Comparison of ENCODE assay signal across 9 cellular contexts in genomic region chr20:45339084-45339483, GRCh38. TPM values are rescaled to one million over a fixed set of nuclear protein-coding genes. Genes with fewer than 3 reads are reported as not detected.
A peak's percentile ranks its signal among the peaks of the same experiment; 100 is the strongest.
DNase-seq lines count a peak whose midpoint lies in the region; ATAC-seq and TF ChIP-seq lines count a peak whose summit lies in the region.
"Had no signal": no experiment of that assay in that cellular context is flagged by ENCODE, and none has a peak within 500 bp of the region (broad histone marks: within the 10 kb centered on the region; RNA-seq: fewer than 3 reads in every experiment).

No MANE protein-coding gene starts in this region.

- no peak for TF ChIP-seq RAD21 in HCT116 (IDR thresholded peaks at IDR 0.05; ENCODE audit: low read depth)

- H2AFZ ChIP-seq in HCT116 (ENCODE audit: low read depth, low read length, poor library complexity, severe bottlenecking) = no peak overlapping the region

- intact Hi-C loops in HCT116 (cut with micrococcal nuclease) = no loop called here

- ATAC-seq in HCT116 = no peak
- ATAC-seq in GM18873 (IDR thresholded peaks at IDR 0.05; ENCODE audit: low FRiP score, unreplicated experiment) = no peak

- H3K36me3 Mint-ChIP-seq in osteocyte (ENCODE audit: unreplicated experiment) = peaks cover 2% of the 10 kb centered on the region

- H3K36me3 ChIP-seq in HCT116 (ENCODE audit: control insufficient read depth in 1 of 2, insufficient read depth in 2 of 2, low read length in 2 of 2) = peaks cover 6 to 26% of the 10 kb centered on the region in 2 experiments; a peak in 2 of 4 replicates
- H3K36me3 ChIP-seq in duodenal mucosa (ENCODE audit: control insufficient read depth in 1 of 2, insufficient read depth in 2 of 2, low read length in 2 of 2) = peaks cover 0 to 7% of the 10 kb centered on the region in 2 donors

- peaks cover 80% of the 10 kb centered on the region for H3K4me1 Mint-ChIP-seq in osteocyte (ENCODE audit: unreplicated experiment)

- H3K9ac ChIP-seq in HCT116 (ENCODE audit: low read length) = peak overlapping the region; percentile 80
- peak overlapping the region; percentile 67 for H3K9ac ChIP-seq in duodenal mucosa (ENCODE audit: low read depth in 1 of 2, low read length in 2 of 2)

- RAD21 ChIA-PET in HCT116 (lab: Charles Lee; ENCODE audit: low non-redundant PET in 1 of 2, low total read pairs in 2 of 2, uncharacterized antibody in 2 of 2, unreplicated experiment in 2 of 2) = no interaction called here

- DNase-seq in HCT116 (ENCODE audit: low read depth, low spot score) (no peak), osteocyte (ENCODE audit: extremely low spot score, unreplicated experiment) (no peak), HT-29 (ENCODE audit: low spot score) (no peak), mesenteric fat pad (ENCODE audit: low spot score) (no peak)
- DNase-seq: C1 segment of cervical spinal cord had no signal

- no peaks in the 10 kb centered on the region for H3K9me3 Mint-ChIP-seq in osteocyte (ENCODE audit: unreplicated experiment)
- H3K9me3 Mint-ChIP-seq: dendritic cell treated with granulocyte-macrophage colony-stimulating factor and Interleukin-4, amounts not matched to agents 40 ng/mL and 50 ng/mL, for 4 days had no signal

- CTCF ChIA-PET in HCT116 (lab: Charles Lee) = interaction anchor here (1.5 kb wide), 2 partner anchors 27 to 98 kb away, joined by 3 to 4 read pairs; no protein-coding TSS in a partner anchor

- peak overlapping the region; percentile 91 for H3K4me2 ChIP-seq in HCT116 (ENCODE audit: low read length)

- peaks cover 77 to 88% of the 10 kb centered on the region in 2 experiments for H3K4me1 ChIP-seq in HCT116 (ENCODE audit: control insufficient read depth in 1 of 2, insufficient read depth in 2 of 2, low read length in 2 of 2)
- H3K4me1 ChIP-seq in duodenal mucosa (ENCODE audit: control insufficient read depth in 1 of 2, insufficient read depth in 2 of 2, low read length in 2 of 2) = peaks cover 75 to 77% of the 10 kb centered on the region in 2 donors

- BruUV-seq in HCT116 (replicated peaks; lab: Mats Ljungman, UMichigan) = no TSS peak

- TF ChIP-seq CTCF in HCT116 (IDR thresholded peaks at IDR 0.05 in 2 of 3, conservative IDR thresholded peaks at IDR 0.05 in 1 of 3; ENCODE audit: borderline replicate concordance in 1 of 3, insufficient read depth in 1 of 3, low read depth in 2 of 3, low read length in 2 of 3) (no peak), osteocyte (IDR thresholded peaks at IDR 0.05) (no peak)

- H3K27me3 ChIP-seq in HCT116 (ENCODE audit: insufficient read depth, low read length) = no peaks in the 10 kb centered on the region
- H3K27me3 ChIP-seq in duodenal mucosa (ENCODE audit: control insufficient read depth in 1 of 2, insufficient read depth in 2 of 2, low read length in 2 of 2) = no peaks in the 10 kb centered on the region

- POLR2A ChIA-PET in HCT116 (lab: Charles Lee) = no interaction called here

- H3K9me3 ChIP-seq in HCT116 (ENCODE audit: control insufficient read depth in 1 of 2, insufficient read depth in 1 of 2, low read depth in 1 of 2, low read length in 2 of 2) (no peaks in the 10 kb centered on the region), duodenal mucosa (ENCODE audit: control insufficient read depth in 1 of 2, low read length in 2 of 2) (no peaks in the 10 kb centered on the region)

- H3K4me3 ChIP-seq in HCT116 (replicated peaks in 1 of 2; ENCODE audit: low read depth in 1 of 2, low read length in 2 of 2) = peak overlapping the region in 1 of 2 experiments; percentile 14; a peak in 2 of 4 replicates
- peak overlapping the region in 1 of 2 donors; percentile 50 for H3K4me3 ChIP-seq in duodenal mucosa (ENCODE audit: low read depth in 1 of 2, low read length in 2 of 2)

- H3K27me3 Mint-ChIP-seq in osteocyte (ENCODE audit: unreplicated experiment) = no peaks in the 10 kb centered on the region
- H3K27me3 Mint-ChIP-seq: dendritic cell treated with granulocyte-macrophage colony-stimulating factor and Interleukin-4, amounts not matched to agents 40 ng/mL and 50 ng/mL, for 4 days had no signal

- peak overlapping the region; percentile 41 for H3K27ac Mint-ChIP-seq in osteocyte (ENCODE audit: unreplicated experiment)
- H3K27ac Mint-ChIP-seq: dendritic cell treated with granulocyte-macrophage colony-stimulating factor and Interleukin-4, amounts not matched to agents 40 ng/mL and 50 ng/mL, for 4 days had no signal

- no peak for TF ChIP-seq POLR2A in HCT116 (IDR thresholded peaks at IDR 0.05; ENCODE audit: borderline replicate concordance, extremely low read depth, insufficient read depth, insufficient read length)

- H4K20me1 ChIP-seq in HCT116 (ENCODE audit: insufficient read depth) = 0 out of 2 replicates have a peak, but pooled peaks cover 3% of the 10 kb centered on the region

- H3K79me2 ChIP-seq in HCT116 (ENCODE audit: insufficient read depth, low read length) = peaks cover 96% of the 10 kb centered on the region

- H3K4me3 Mint-ChIP-seq in osteocyte (ENCODE audit: unreplicated experiment) = no peak overlapping the region
- H3K4me3 Mint-ChIP-seq: dendritic cell treated with granulocyte-macrophage colony-stimulating factor and Interleukin-4, amounts not matched to agents 40 ng/mL and 50 ng/mL, for 4 days had no signal

- H3K9me2 ChIP-seq in HCT116 (ENCODE audit: insufficient read depth) = no peaks in the 10 kb centered on the region

- peak overlapping the region; percentile 84 for H3K27ac ChIP-seq in HCT116 (ENCODE audit: low read depth, low read length)
- H3K27ac ChIP-seq in duodenal mucosa (ENCODE audit: low read depth, low read length) = peak overlapping the region; percentile 71

TF ChIP-seq in HCT116, 20 proteins besides CTCF, POLR2A, EP300 and RAD21:
- TF ChIP-seq TCF7L2 (IDR thresholded peaks at IDR 0.05; ENCODE audit: borderline replicate concordance, extremely low read depth, insufficient read depth, insufficient read length) = no peak
- TF ChIP-seq EZH2phosphoT487 (IDR thresholded peaks at IDR 0.05; ENCODE audit: borderline replicate concordance) = no peak
- no peak for TF ChIP-seq EZH2 (IDR thresholded peaks at IDR 0.05)
- no peak for TF ChIP-seq CBX3 (IDR thresholded peaks at IDR 0.05; ENCODE audit: low read depth)
- no peak for TF ChIP-seq ZFX (IDR thresholded peaks at IDR 0.05)

RNA-seq across cellular contexts. Expression of gene SDC4, which starts 9.1 kb away (rescaled TPM):
- total RNA-seq in HCT116 (2021; ENCODE audit: unreplicated experiment) (100 TPM), osteocyte (31.5 and 32.3 TPM in 2 replicates), mesenteric fat pad (81.6 TPM)
- polyA plus RNA-seq in HCT116 (2012) = 115 and 117 TPM in 2 replicates
- 79.1 and 90.1 TPM in 2 replicates for total RNA-seq in HT-29 (2014; rRNA removed; shearing (Covaris generic))

RNA-seq across cellular contexts. Expression of gene SYS1, which starts 23.9 kb away (rescaled TPM):
- 20.5 TPM for total RNA-seq in HCT116 (2021; ENCODE audit: unreplicated experiment)
- polyA plus RNA-seq in HCT116 (2012) = 21.2 and 26.3 TPM in 2 replicates
- 23.7 and 23.8 TPM in 2 replicates for total RNA-seq in osteocyte
- total RNA-seq in HT-29 (2014; rRNA removed; shearing (Covaris generic)) = 73.6 and 74.7 TPM in 2 replicates
- total RNA-seq in mesenteric fat pad = 23.8 TPM

RNA-seq across cellular contexts. Expression of gene MATN4, which starts 31.0 kb away (rescaled TPM):
- total RNA-seq in HCT116 (2021; ENCODE audit: unreplicated experiment) = 0.64 TPM
- polyA plus RNA-seq in HCT116 (2012) = 0.61 and 0.62 TPM in 2 replicates
- total RNA-seq in osteocyte = not detected in 2 replicates
- total RNA-seq in HT-29 (2014; rRNA removed; shearing (Covaris generic)) = 0.13 and 0.46 TPM in 2 replicates
- total RNA-seq in mesenteric fat pad = not detected
- total RNA-seq: temporal lobe had no signal

RNA-seq across cellular contexts. Expression of gene RBPJL, which starts 32.4 kb away (rescaled TPM):
- total RNA-seq in HCT116 (2021; ENCODE audit: unreplicated experiment) (not detected), osteocyte (not detected in 2 replicates), mesenteric fat pad (not detected)
- 0.05 and 0.08 TPM in 2 replicates for polyA plus RNA-seq in HCT116 (2012)
- total RNA-seq in HT-29 (2014; rRNA removed; shearing (Covaris generic)) = not detected in 2 replicates
- total RNA-seq: temporal lobe had no signal

RNA-seq across cellular contexts. Expression of gene TP53TG5, which starts 39.0 kb away (rescaled TPM):
- total RNA-seq in HCT116 (2021; ENCODE audit: unreplicated experiment) = 0.76 TPM
- 0.34 and 0.64 TPM in 2 replicates for polyA plus RNA-seq in HCT116 (2012)
- not detected in 2 replicates for total RNA-seq in osteocyte
- total RNA-seq in HT-29 (2014; rRNA removed; shearing (Covaris generic)) = 0.23 and 1.6 TPM in 2 replicates
- not detected for total RNA-seq in mesenteric fat pad
- total RNA-seq: temporal lobe had no signal
